Comparison of ENCODE assay signal across 8 cellular contexts in genomic region chr7:74650055-74650454, GRCh38. TPM values are rescaled to one million over a fixed set of nuclear protein-coding genes. Genes with fewer than 3 reads are reported as not detected.
DNase-seq lines count a peak whose midpoint lies in the region; ATAC-seq and TF ChIP-seq lines count a peak whose summit lies in the region.
"Not testable (repeated sequence)": the region's sequence is repeated elsewhere in the genome, so short reads cannot be mapped to it uniquely, and the experiment has no call there.

No MANE protein-coding gene starts in this region.

- peak overlapping the region; percentile 85 for H3K27ac Mint-ChIP-seq in activated T-helper 17 cell treated with anti-CD3 and anti-CD28 coated beads, Interleukin-2, amount 50 U/mL, for 72 hours
- peak overlapping the region in 2 of 3 experiments; percentile 72 to 89 for H3K27ac Mint-ChIP-seq in nephron
- peak overlapping the region; percentile 95 for H3K27ac Mint-ChIP-seq in stimulated activated effector memory CD8-positive, alpha-beta T cell treated with anti-CD3 and anti-CD28 coated beads, Interleukin-12 subunit alpha, Interleukin-12 subunit beta, amount 100 ng/mL, for 72 hours

- H3F3A ChIP-seq in SU-DHL-6 (ENCODE audit: insufficient read depth) = not testable (repeated sequence)

- H3K27me3 ChIP-seq in GM06990 (replicated peaks; ENCODE audit: control insufficient read depth, insufficient read depth, low read length); SU-DHL-6 (ENCODE audit: low read length): not testable (repeated sequence)

- peak; percentile 51 for DNase-seq in GM06990 (ENCODE audit: extremely low read depth, insufficient read length)
- peak; percentile 44 for DNase-seq in fibroblast of peridontal ligament (ENCODE audit: extremely low read depth)
- DNase-seq in stimulated activated effector memory CD8-positive, alpha-beta T cell treated with anti-CD3 and anti-CD28 coated beads, Interleukin-12 subunit alpha, Interleukin-12 subunit beta, amount 100 ng/mL, for 72 hours (ENCODE audit: low spot score in 2 of 2) = peak; percentile 66 to 86

- not testable (repeated sequence) for H3K36me3 Mint-ChIP-seq in activated T-helper 17 cell treated with anti-CD3 and anti-CD28 coated beads, Interleukin-2, amount 50 U/mL, for 72 hours (ENCODE audit: low read depth); nephron (ENCODE audit: low read depth); stimulated activated effector memory CD8-positive, alpha-beta T cell treated with anti-CD3 and anti-CD28 coated beads, Interleukin-12 subunit alpha, Interleukin-12 subunit beta, amount 100 ng/mL, for 72 hours

- H2AFZ ChIP-seq in SU-DHL-6 (ENCODE audit: low read depth, low read length, severe bottlenecking) = not testable (repeated sequence)

- H3K36me3 ChIP-seq in GM06990 (ENCODE audit: control insufficient read depth, insufficient read depth, low read length); SU-DHL-6 (ENCODE audit: low read length): not testable (repeated sequence)

- peak; percentile 75 for ATAC-seq in GM21619 (IDR thresholded peaks at IDR 0.05; ENCODE audit: unreplicated experiment)
- ATAC-seq in HG03558 (IDR thresholded peaks at IDR 0.05; ENCODE audit: extremely low read depth, unreplicated experiment) = peak; percentile 47
- ATAC-seq in activated T-helper 17 cell treated with anti-CD3 and anti-CD28 coated beads, Interleukin-2, amount 50 U/mL, for 72 hours (replicated peaks) = peak; percentile 94
- peak; percentile 98 for ATAC-seq in stimulated activated effector memory CD8-positive, alpha-beta T cell treated with anti-CD3 and anti-CD28 coated beads, Interleukin-12 subunit alpha, Interleukin-12 subunit beta, amount 100 ng/mL, for 72 hours

- H3K9ac ChIP-seq in SU-DHL-6 (ENCODE audit: low read length) = peak overlapping the region; percentile 47

- not testable (repeated sequence) for TF ChIP-seq CTCF in GM06990 (IDR thresholded peaks at IDR 0.05; ENCODE audit: insufficient read depth, low read length, poor library complexity, severe bottlenecking); SU-DHL-6 (IDR thresholded peaks at IDR 0.05; ENCODE audit: insufficient read depth, low read length, poor library complexity, severe bottlenecking); nephron (IDR thresholded peaks at IDR 0.05; ENCODE audit: unreplicated experiment in 3 of 3)

- not testable (repeated sequence) for H4K20me1 ChIP-seq in SU-DHL-6 (ENCODE audit: low read depth, low read length)

- not testable (repeated sequence) for H3K9me3 Mint-ChIP-seq in activated T-helper 17 cell treated with anti-CD3 and anti-CD28 coated beads, Interleukin-2, amount 50 U/mL, for 72 hours; nephron; stimulated activated effector memory CD8-positive, alpha-beta T cell treated with anti-CD3 and anti-CD28 coated beads, Interleukin-12 subunit alpha, Interleukin-12 subunit beta, amount 100 ng/mL, for 72 hours

- H3K4me2 ChIP-seq in SU-DHL-6 (ENCODE audit: low read depth, low read length, poor library complexity, severe bottlenecking) = peak overlapping the region; percentile 76

- peak overlapping the region; percentile 85 for H3K4me3 Mint-ChIP-seq in activated T-helper 17 cell treated with anti-CD3 and anti-CD28 coated beads, Interleukin-2, amount 50 U/mL, for 72 hours
- H3K4me3 Mint-ChIP-seq in nephron = peak overlapping the region in 2 of 3 experiments; percentile 68
- H3K4me3 Mint-ChIP-seq in stimulated activated effector memory CD8-positive, alpha-beta T cell treated with anti-CD3 and anti-CD28 coated beads, Interleukin-12 subunit alpha, Interleukin-12 subunit beta, amount 100 ng/mL, for 72 hours = peak overlapping the region; percentile 87

- H3K4me1 Mint-ChIP-seq in activated T-helper 17 cell treated with anti-CD3 and anti-CD28 coated beads, Interleukin-2, amount 50 U/mL, for 72 hours = peaks cover 10% of the 10 kb centered on the region
- H3K4me1 Mint-ChIP-seq in nephron = peaks cover 16% of the 10 kb centered on the region
- H3K4me1 Mint-ChIP-seq in stimulated activated effector memory CD8-positive, alpha-beta T cell treated with anti-CD3 and anti-CD28 coated beads, Interleukin-12 subunit alpha, Interleukin-12 subunit beta, amount 100 ng/mL, for 72 hours = peaks cover 27% of the 10 kb centered on the region

- H3K9me2 ChIP-seq in SU-DHL-6 (replicated peaks; ENCODE audit: insufficient read depth, low read length) = not testable (repeated sequence)

- H3K9me3 ChIP-seq in SU-DHL-6 (ENCODE audit: insufficient read depth, low read length) = not testable (repeated sequence)

- peak overlapping the region; percentile 73 for H3K27ac ChIP-seq in SU-DHL-6 (ENCODE audit: low read depth, low read length)

- H3K79me2 ChIP-seq in SU-DHL-6 (ENCODE audit: insufficient read depth, low read length) = not testable (repeated sequence)

- H3K4me3 ChIP-seq in GM06990 (replicated peaks; ENCODE audit: low read depth, low read length) (peak overlapping the region; percentile 48), SU-DHL-6 (ENCODE audit: insufficient read depth, low read length, poor library complexity, severe bottlenecking) (peak overlapping the region; percentile 46)

- H3K27me3 Mint-ChIP-seq in activated T-helper 17 cell treated with anti-CD3 and anti-CD28 coated beads, Interleukin-2, amount 50 U/mL, for 72 hours; nephron (ENCODE audit: low read depth): not testable (repeated sequence)

RNA-seq across cellular contexts. Expression of gene GTF2I, which starts 7.5 kb away (rescaled TPM):
- total RNA-seq in activated T-helper 17 cell treated with anti-CD3 and anti-CD28 coated beads, Interleukin-2, amount 50 U/mL, for 72 hours = 100 to 1,000 TPM; 133 to 143 TPM

Comparison
In these comparisons a context has a peak if more than half of its experiments do, and no peak if none do; other contexts are left out.
1. Peak in every context shown above with its lines: DNase-seq, ATAC-seq, H3K4me3 ChIP-seq and H3K27ac ChIP-seq.
2. ATAC-seq: peak in every context shown above with its lines; median percentile 98 in stimulated activated effector memory CD8-positive, alpha-beta T cell treated with anti-CD3 and anti-CD28 coated beads, Interleukin-12 subunit alpha, Interleukin-12 subunit beta, amount 100 ng/mL, for 72 hours; 94 in activated T-helper 17 cell treated with anti-CD3 and anti-CD28 coated beads, Interleukin-2, amount 50 U/mL, for 72 hours; 75 in GM21619; 47 in HG03558.